In genomic region chr20:57582432-57583288, GRCh38 we compare ENCODE assay signal across 8 cellular contexts. TPM values are rescaled to one million over a fixed set of nuclear protein-coding genes. Genes with fewer than 3 reads are reported as not detected.
DNase-seq lines count a peak whose midpoint lies in the region; ATAC-seq, FAIRE-seq and TF ChIP-seq lines count a peak whose summit lies in the region.

No MANE protein-coding gene starts in this region.

- 43 to 74% (median 56%) methylated on average over 20 to 21 of the region's 21 CpGs for WGBS in small intestine, 3 donors

- H3K9me3 ChIP-seq in HEK293 (ENCODE audit: control insufficient read depth, insufficient read depth, low read depth, low read length), result no peaks in the 10 kb centered on the region
- H3K9me3 ChIP-seq in small intestine (ENCODE audit: control insufficient read depth, low read depth), result no peaks in the 10 kb centered on the region

- TF ChIP-seq CTCF in HEK293 (tag by site-specific recombination; IDR thresholded peaks at IDR 0.05), result peak; percentile 88
- TF ChIP-seq CTCF in WI38 (IDR thresholded peaks at IDR 0.05; ENCODE audit: low read depth, low read length), result peak; percentile 37

- CTCF ChIA-PET in HEK293 (lab: Yijun Ruan, JAX), result interaction anchor here (0.6 to 7.7 kb wide), 22 partner anchors 8 to 1522 kb away, joined by 3 to 41 read pairs (median 3); no protein-coding TSS in a partner anchor

- H3K4me3 ChIP-seq in HEK293 (ENCODE audit: low read depth, low read length), result no peak overlapping the region
- no peak overlapping the region for H3K4me3 ChIP-seq in WI38 (ENCODE audit: low read depth, low read length)
- H3K4me3 ChIP-seq in small intestine (ENCODE audit: low read depth in 1 of 2, low read length in 2 of 2), result no peak overlapping the region

- DNase-seq in iPS DF 19.7 (ENCODE audit: low read depth, low spot score), result peak; percentile 15
- peak; percentile 18 for DNase-seq in superior temporal gyrus (ENCODE audit: extremely low spot score)
- no peak for DNase-seq in GF-D8 (lab: John Stamatoyannopoulos, UW)
- DNase-seq in small intestine, result no peak
- DNase-seq in NOMO-1 treated with dmso at 0.1 percent for 144 hours (lab: John Stamatoyannopoulos, UW; ENCODE audit: unreplicated experiment), result no peak

- H3K4me1 ChIP-seq in HEK293 (ENCODE audit: control insufficient read depth, insufficient read depth, low read length) (peaks cover 24% of the 10 kb centered on the region), small intestine (ENCODE audit: control insufficient read depth in 2 of 2, insufficient read depth in 1 of 2, low read depth in 1 of 2, low read length in 1 of 2) (peaks cover 3 to 11% of the 10 kb centered on the region in 2 donors)

- peaks cover 0 to 2% of the 10 kb centered on the region in 2 donors for H3K27me3 ChIP-seq in small intestine (ENCODE audit: control insufficient read depth in 2 of 2, insufficient read depth in 2 of 2, low read length in 2 of 2)

- POLR2A ChIA-PET in HEK293 (lab: Yijun Ruan, JAX), result no interaction called here

- H3K36me3 ChIP-seq in HEK293 (ENCODE audit: control insufficient read depth in 2 of 2, insufficient read depth in 1 of 2, low read length in 2 of 2), result no peaks in the 10 kb centered on the region
- no peaks in the 10 kb centered on the region for H3K36me3 ChIP-seq in small intestine (ENCODE audit: control insufficient read depth in 2 of 2, insufficient read depth in 2 of 2, low read length in 2 of 2)

- ATAC-seq in GM19463 (IDR thresholded peaks at IDR 0.05; ENCODE audit: unreplicated experiment), result no peak

- H3K27ac ChIP-seq in HEK293 (ENCODE audit: extremely low read depth, low read depth, low read length), result peak overlapping the region; percentile 94
- peak overlapping the region in 1 of 2 donors; percentile 93 for H3K27ac ChIP-seq in small intestine (ENCODE audit: low read depth in 1 of 2, low read length in 1 of 2)

- no peak for FAIRE-seq in small intestine (lab: Jason Lieb, UNC)

TF ChIP-seq in HEK293, 187 proteins besides CTCF, POLR2A, EP300 and RAD21 (continues in another document):
- TF ChIP-seq ZSCAN4 (tag by site-specific recombination; IDR thresholded peaks at IDR 0.05), result no peak
- TF ChIP-seq SP2 (tag by site-specific recombination; IDR thresholded peaks at IDR 0.05), result no peak
- no peak for TF ChIP-seq BCL11A (tag by site-specific recombination; IDR thresholded peaks at IDR 0.05; ENCODE audit: low read depth)
- no peak for TF ChIP-seq ZNF677 (tag by site-specific recombination; IDR thresholded peaks at IDR 0.05)
- no peak for TF ChIP-seq MYNN (tag by site-specific recombination; IDR thresholded peaks at IDR 0.05; ENCODE audit: borderline replicate concordance)
- TF ChIP-seq ZBTB1 (tag by site-specific recombination; IDR thresholded peaks at IDR 0.05), result no peak
- no peak for TF ChIP-seq ZNF645 (tag by site-specific recombination; IDR thresholded peaks at IDR 0.05)
- TF ChIP-seq ZNF211 (tag by site-specific recombination; IDR thresholded peaks at IDR 0.05; ENCODE audit: low read depth), result no peak
- peak; percentile 49; the same call in 1 of the 2 replicates for TF ChIP-seq ZBTB17 (tag by site-specific recombination; IDR thresholded peaks at IDR 0.05)
- TF ChIP-seq ZNF549 (tag by site-specific recombination; IDR thresholded peaks at IDR 0.05), result no peak
- TF ChIP-seq ZNF19 (tag by site-specific recombination; IDR thresholded peaks at IDR 0.05; ENCODE audit: low read depth), result no peak
- TF ChIP-seq ZFHX2 (tag by site-specific recombination; conservative IDR thresholded peaks at IDR 0.05), result no peak; the same call in 1 of the 2 replicates
- TF ChIP-seq, protein P1, sequence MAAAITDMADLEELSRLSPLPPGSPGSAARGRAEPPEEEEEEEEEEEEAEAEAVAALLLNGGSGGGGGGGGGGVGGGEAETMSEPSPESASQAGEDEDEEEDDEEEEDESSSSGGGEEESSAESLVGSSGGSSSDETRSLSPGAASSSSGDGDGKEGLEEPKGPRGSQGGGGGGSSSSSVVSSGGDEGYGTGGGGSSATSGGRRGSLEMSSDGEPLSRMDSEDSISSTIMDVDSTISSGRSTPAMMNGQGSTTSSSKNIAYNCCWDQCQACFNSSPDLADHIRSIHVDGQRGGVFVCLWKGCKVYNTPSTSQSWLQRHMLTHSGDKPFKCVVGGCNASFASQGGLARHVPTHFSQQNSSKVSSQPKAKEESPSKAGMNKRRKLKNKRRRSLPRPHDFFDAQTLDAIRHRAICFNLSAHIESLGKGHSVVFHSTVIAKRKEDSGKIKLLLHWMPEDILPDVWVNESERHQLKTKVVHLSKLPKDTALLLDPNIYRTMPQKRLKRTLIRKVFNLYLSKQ (tag by site-specific recombination; IDR thresholded peaks at IDR 0.05; ENCODE audit: borderline replicate concordance), result no peak
- no peak for TF ChIP-seq ZNF114 (tag by site-specific recombination; IDR thresholded peaks at IDR 0.05)
- TF ChIP-seq ZNF426 (tag by site-specific recombination; IDR thresholded peaks at IDR 0.05), result no peak
- no peak for TF ChIP-seq ZNF501 (tag by site-specific recombination; IDR thresholded peaks at IDR 0.05)
- no peak for TF ChIP-seq EGR2 (tag by site-specific recombination; IDR thresholded peaks at IDR 0.05; ENCODE audit: low read depth)
- no peak for TF ChIP-seq ZNF292 (tag by site-specific recombination; IDR thresholded peaks at IDR 0.05; ENCODE audit: borderline replicate concordance, low read depth)
- TF ChIP-seq SP7 (tag by site-specific recombination; IDR thresholded peaks at IDR 0.05), result peak; percentile 74
- TF ChIP-seq ZNF664 (tag by site-specific recombination; IDR thresholded peaks at IDR 0.05), result no peak
- no peak for TF ChIP-seq ZNF623 (tag by site-specific recombination; IDR thresholded peaks at IDR 0.05)
- no peak for TF ChIP-seq KLF10 (tag by site-specific recombination; IDR thresholded peaks at IDR 0.05)
- TF ChIP-seq ZSCAN16 (tag by site-specific recombination; IDR thresholded peaks at IDR 0.05), result no peak
- peak; percentile 69 for TF ChIP-seq GLIS2 (tag by site-specific recombination; IDR thresholded peaks at IDR 0.05)
- TF ChIP-seq ZNF174 (tag by site-specific recombination; IDR thresholded peaks at IDR 0.05), result no peak
- TF ChIP-seq, protein P2, sequence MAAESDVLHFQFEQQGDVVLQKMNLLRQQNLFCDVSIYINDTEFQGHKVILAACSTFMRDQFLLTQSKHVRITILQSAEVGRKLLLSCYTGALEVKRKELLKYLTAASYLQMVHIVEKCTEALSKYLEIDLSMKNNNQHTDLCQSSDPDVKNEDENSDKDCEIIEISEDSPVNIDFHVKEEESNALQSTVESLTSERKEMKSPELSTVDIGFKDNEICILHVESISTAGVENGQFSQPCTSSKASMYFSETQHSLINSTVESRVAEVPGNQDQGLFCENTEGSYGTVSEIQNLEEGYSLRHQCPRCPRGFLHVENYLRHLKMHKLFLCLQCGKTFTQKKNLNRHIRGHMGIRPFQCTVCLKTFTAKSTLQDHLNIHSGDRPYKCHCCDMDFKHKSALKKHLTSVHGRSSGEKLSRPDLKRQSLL (tag by site-specific recombination; IDR thresholded peaks at IDR 0.05), result no peak
- no peak; the same call in 1 of the 2 replicates for TF ChIP-seq ZBTB8A (tag by site-specific recombination; IDR thresholded peaks at IDR 0.05)
- TF ChIP-seq FEZF1 (tag by site-specific recombination; IDR thresholded peaks at IDR 0.05), result peak; percentile 63; the same call in 1 of the 2 replicates
- TF ChIP-seq PRDM1 (tag by site-specific recombination; IDR thresholded peaks at IDR 0.05), result no peak
- no peak for TF ChIP-seq ZNF140 (tag by site-specific recombination; IDR thresholded peaks at IDR 0.05)
- TF ChIP-seq ZNF335 (tag by site-specific recombination; conservative IDR thresholded peaks at IDR 0.05), result peak; percentile 93
- TF ChIP-seq ZNF513 (tag by site-specific recombination; IDR thresholded peaks at IDR 0.05), result no peak
- TF ChIP-seq ZNF416 (tag by site-specific recombination; IDR thresholded peaks at IDR 0.05), result no peak

RNA-seq across cellular contexts. Expression of gene PCK1, which starts 21.8 kb away (rescaled TPM):
- polyA plus RNA-seq in small intestine, result 100 to 1,000 TPM in 2 of 3 donors, 10 to 100 TPM in 1; 29.6 to 439 (median 165) TPM

RNA-seq across cellular contexts. Expression of gene ZBP1, which starts 37.6 kb away (rescaled TPM):
- 1 to 10 TPM in 2 of 3 donors, under 1 TPM in 1; 0.45 to 2.7 (median 2.7) TPM for polyA plus RNA-seq in small intestine

RNA-seq across cellular contexts. Expression of gene CTCFL, which starts 57.7 kb away (rescaled TPM):
- under 1 TPM in 1 of 3 donors, not detected in 2; 0.03 TPM for polyA plus RNA-seq in small intestine

Comparison
In these comparisons a context has a peak if more than half of its experiments do, and no peak if none do; other contexts are left out.
1. DNase-seq: peak in iPS DF 19.7 (single experiment) and superior temporal gyrus (single experiment); none in GF-D8 (single experiment), small intestine (single experiment) and NOMO-1 treated with dmso at 0.1 percent for 144 hours (single experiment).